Comparison of ENCODE assay signal across 11 cellular contexts in genomic region chr1:201793306-201793925, GRCh38. TPM values are rescaled to one million over a fixed set of nuclear protein-coding genes. Genes with fewer than 3 reads are reported as not detected.
DNase-seq lines count a peak whose midpoint lies in the region; ATAC-seq and TF ChIP-seq lines count a peak whose summit lies in the region.
"Had no signal": no experiment of that assay in that cellular context is flagged by ENCODE, and none has a peak within 500 bp of the region (broad histone marks: within the 10 kb centered on the region; RNA-seq: fewer than 3 reads in every experiment).

No MANE protein-coding gene starts in this region.

- H3K4me2 ChIP-seq in BLaER1 (peak overlapping the region; percentile 90), HCT116 (ENCODE audit: low read length) (no peak overlapping the region)
- H3K4me2 ChIP-seq: GM23338 had no signal

- DNase-seq in HCT116 (ENCODE audit: low read depth, low spot score) (no peak), SK-N-MC (ENCODE audit: low read depth, low spot score) (no peak), glutamatergic neuron (no peak), NCI-H2171 (lab: John Stamatoyannopoulos, UW) (no peak), ovary (no peak)
- DNase-seq in activated CD4-positive, alpha-beta T cell treated with anti-CD3 and anti-CD28 coated beads, Interleukin-2, amount 10 ng/mL, durations not matched to agents 7 days and 5 days: no peak
- DNase-seq in activated T-cell treated with anti-CD3 and anti-CD28 coated beads, Interleukin-2, amount 50 U/mL, for 24 hours: no peak
- DNase-seq: activated gamma-delta T cell had no signal

- TF ChIP-seq POLR2A in HCT116 (IDR thresholded peaks at IDR 0.05; ENCODE audit: borderline replicate concordance, extremely low read depth, insufficient read depth, insufficient read length) (no peak), ovary (IDR thresholded peaks at IDR 0.05) (no peak)

- no peaks in the 10 kb centered on the region for H3K79me2 ChIP-seq in HCT116 (ENCODE audit: insufficient read depth, low read length)

- H4K20me1 ChIP-seq in BLaER1 (no peaks in the 10 kb centered on the region), HCT116 (ENCODE audit: insufficient read depth) (no peaks in the 10 kb centered on the region)

- H3K27me3 ChIP-seq in BLaER1 (no peaks in the 10 kb centered on the region), HCT116 (ENCODE audit: insufficient read depth, low read length) (no peaks in the 10 kb centered on the region), ovary (no peaks in the 10 kb centered on the region)
- H3K27me3 ChIP-seq: testis had no signal

- TF ChIP-seq CTCF in HCT116 (IDR thresholded peaks at IDR 0.05 in 2 of 3, conservative IDR thresholded peaks at IDR 0.05 in 1 of 3; ENCODE audit: borderline replicate concordance in 1 of 3, insufficient read depth in 1 of 3, low read depth in 2 of 3, low read length in 2 of 3): no peak; a peak in 1 of 6 replicates
- peak; percentile 68 for TF ChIP-seq CTCF in glutamatergic neuron (IDR thresholded peaks at IDR 0.05; ENCODE audit: partially characterized antibody, unreplicated experiment)
- TF ChIP-seq CTCF in ovary (IDR thresholded peaks at IDR 0.05): peak in 1 of 3 donors; percentile 12

- H3K4me1 ChIP-seq in BLaER1 (peaks cover 52% of the 10 kb centered on the region), HCT116 (ENCODE audit: control insufficient read depth in 1 of 2, insufficient read depth in 2 of 2, low read length in 2 of 2) (no peaks in the 10 kb centered on the region), ovary (ENCODE audit: insufficient read depth) (peaks cover 11% of the 10 kb centered on the region)

- H3K9me3 Mint-ChIP-seq in glutamatergic neuron (ENCODE audit: unreplicated experiment): peaks cover 16% of the 10 kb centered on the region
- no peaks in the 10 kb centered on the region for H3K9me3 Mint-ChIP-seq in activated CD4-positive, alpha-beta T cell treated with anti-CD3 and anti-CD28 coated beads, Interleukin-2, amount 10 ng/mL, durations not matched to agents 7 days and 5 days
- no peaks in the 10 kb centered on the region for H3K9me3 Mint-ChIP-seq in activated T-cell treated with anti-CD3 and anti-CD28 coated beads, Interleukin-2, amount 50 U/mL, for 24 hours
- H3K9me3 Mint-ChIP-seq: GM23338 had no signal

- H2AFZ ChIP-seq in HCT116 (ENCODE audit: low read depth, low read length, poor library complexity, severe bottlenecking): no peak overlapping the region
- H2AFZ ChIP-seq: GM23338 had no signal

- TF ChIP-seq RAD21 in HCT116 (IDR thresholded peaks at IDR 0.05; ENCODE audit: low read depth): no peak

- peak overlapping the region; percentile 0 for H3K27ac Mint-ChIP-seq in glutamatergic neuron (ENCODE audit: unreplicated experiment)
- no peak overlapping the region for H3K27ac Mint-ChIP-seq in activated CD4-positive, alpha-beta T cell treated with anti-CD3 and anti-CD28 coated beads, Interleukin-2, amount 10 ng/mL, durations not matched to agents 7 days and 5 days
- no peak overlapping the region for H3K27ac Mint-ChIP-seq in activated T-cell treated with anti-CD3 and anti-CD28 coated beads, Interleukin-2, amount 50 U/mL, for 24 hours
- H3K27ac Mint-ChIP-seq: GM23338 had no signal

- H3K9me2 ChIP-seq in HCT116 (ENCODE audit: insufficient read depth): no peaks in the 10 kb centered on the region

- H3K27ac ChIP-seq in BLaER1: no peak overlapping the region
- no peak overlapping the region for H3K27ac ChIP-seq in HCT116 (ENCODE audit: low read depth, low read length)
- peak overlapping the region; percentile 21; the same call in 1 of the 2 replicates for H3K27ac ChIP-seq in SK-N-MC
- no peak overlapping the region for H3K27ac ChIP-seq in ovary
- H3K27ac ChIP-seq: testis had no signal

- H3K4me1 Mint-ChIP-seq in glutamatergic neuron (ENCODE audit: low read depth, unreplicated experiment): peaks cover 14% of the 10 kb centered on the region
- H3K4me1 Mint-ChIP-seq in activated CD4-positive, alpha-beta T cell treated with anti-CD3 and anti-CD28 coated beads, Interleukin-2, amount 10 ng/mL, durations not matched to agents 7 days and 5 days: peaks cover 22% of the 10 kb centered on the region
- no peaks in the 10 kb centered on the region for H3K4me1 Mint-ChIP-seq in activated T-cell treated with anti-CD3 and anti-CD28 coated beads, Interleukin-2, amount 50 U/mL, for 24 hours (ENCODE audit: low read depth)
- H3K4me1 Mint-ChIP-seq: GM23338 had no signal

- no peak for TF ChIP-seq EP300 in ovary (IDR thresholded peaks at IDR 0.05)

- H3K27me3 Mint-ChIP-seq in glutamatergic neuron (ENCODE audit: unreplicated experiment): peaks cover 10% of the 10 kb centered on the region
- H3K27me3 Mint-ChIP-seq in activated CD4-positive, alpha-beta T cell treated with anti-CD3 and anti-CD28 coated beads, Interleukin-2, amount 10 ng/mL, durations not matched to agents 7 days and 5 days: peaks cover 6% of the 10 kb centered on the region
- no peaks in the 10 kb centered on the region for H3K27me3 Mint-ChIP-seq in activated T-cell treated with anti-CD3 and anti-CD28 coated beads, Interleukin-2, amount 50 U/mL, for 24 hours

- CTCF ChIA-PET in HCT116 (lab: Charles Lee): interaction anchor here (0.7 to 10.1 kb wide), 25 partner anchors 9 to 311 kb away, joined by 3 to 297 read pairs (median 5); no protein-coding TSS in a partner anchor
- CTCF ChIA-PET in activated CD4-positive, alpha-beta T cell treated with anti-CD3 and anti-CD28 coated beads, Interleukin-2, amount 10 ng/mL, durations not matched to agents 7 days and 5 days (lab: Charles Lee): interaction anchor here (0.7 to 2.4 kb wide), 8 partner anchors 10 to 233 kb away, joined by 3 to 11 read pairs (median 5); no protein-coding TSS in a partner anchor

- RAD21 ChIA-PET in HCT116 (lab: Charles Lee; ENCODE audit: low non-redundant PET in 1 of 2, low total read pairs in 2 of 2, uncharacterized antibody in 2 of 2, unreplicated experiment in 2 of 2): interaction anchor here (1.0 to 3.2 kb wide), 9 partner anchors 79 to 258 kb away, joined by 3 to 40 read pairs (median 10); no protein-coding TSS in a partner anchor

- peaks cover 87% of the 10 kb centered on the region for H3K36me3 ChIP-seq in BLaER1
- peaks cover 0 to 6% of the 10 kb centered on the region in 2 experiments; a peak in 1 of 4 replicates for H3K36me3 ChIP-seq in HCT116 (ENCODE audit: control insufficient read depth in 1 of 2, insufficient read depth in 2 of 2, low read length in 2 of 2)
- H3K36me3 ChIP-seq in SK-N-MC (ENCODE audit: insufficient read depth, low read length): peaks cover 64% of the 10 kb centered on the region
- no peaks in the 10 kb centered on the region for H3K36me3 ChIP-seq in ovary

- peak; percentile 53 for ATAC-seq in HCT116

- peaks cover 20% of the 10 kb centered on the region for H3K36me3 Mint-ChIP-seq in glutamatergic neuron (ENCODE audit: unreplicated experiment)
- H3K36me3 Mint-ChIP-seq in activated CD4-positive, alpha-beta T cell treated with anti-CD3 and anti-CD28 coated beads, Interleukin-2, amount 10 ng/mL, durations not matched to agents 7 days and 5 days (ENCODE audit: low read depth): no peaks in the 10 kb centered on the region
- H3K36me3 Mint-ChIP-seq in activated T-cell treated with anti-CD3 and anti-CD28 coated beads, Interleukin-2, amount 50 U/mL, for 24 hours (ENCODE audit: low read depth): no peaks in the 10 kb centered on the region

- H3K9ac ChIP-seq in BLaER1 (no peak overlapping the region), HCT116 (ENCODE audit: low read length) (no peak overlapping the region), SK-N-MC (ENCODE audit: insufficient read length) (no peak overlapping the region)

- no peak overlapping the region for H3K4me3 Mint-ChIP-seq in glutamatergic neuron (ENCODE audit: unreplicated experiment)
- no peak overlapping the region for H3K4me3 Mint-ChIP-seq in activated CD4-positive, alpha-beta T cell treated with anti-CD3 and anti-CD28 coated beads, Interleukin-2, amount 10 ng/mL, durations not matched to agents 7 days and 5 days
- H3K4me3 Mint-ChIP-seq in activated T-cell treated with anti-CD3 and anti-CD28 coated beads, Interleukin-2, amount 50 U/mL, for 24 hours: no peak overlapping the region
- H3K4me3 Mint-ChIP-seq: GM23338 had no signal

- H3K9me3 ChIP-seq in BLaER1 (no peaks in the 10 kb centered on the region), HCT116 (ENCODE audit: control insufficient read depth in 1 of 2, insufficient read depth in 1 of 2, low read depth in 1 of 2, low read length in 2 of 2) (no peaks in the 10 kb centered on the region), SK-N-MC (ENCODE audit: low read depth, low read length) (no peaks in the 10 kb centered on the region), ovary (no peaks in the 10 kb centered on the region)
- H3K9me3 ChIP-seq: testis had no signal

- WGBS in ovary, 3 donors: 71 to 74% (median 72%) methylated on average over 11 of the region's 11 CpGs

- intact Hi-C loops in HCT116 (cut with micrococcal nuclease): loop anchor here (1.0 kb wide), 3 partner anchors 84 to 263 kb away; no protein-coding TSS in a partner anchor
- intact Hi-C loops in ovary (cut with DNase I): loop anchor here in 3 of 4 donors (1.0 to 10.0 kb wide), 8 partner anchors 84 to 259 kb away; partner anchors contain the start of gene NAV1 (in 2 of the 3)

- H3K4me3 ChIP-seq in BLaER1: no peak overlapping the region
- H3K4me3 ChIP-seq in HCT116 (replicated peaks in 1 of 2; ENCODE audit: low read depth in 1 of 2, low read length in 2 of 2): no peak overlapping the region
- no peak overlapping the region for H3K4me3 ChIP-seq in SK-N-MC
- no peak overlapping the region for H3K4me3 ChIP-seq in ovary
- H3K4me3 ChIP-seq: GM23338, testis had no signal

- BruUV-seq in HCT116 (replicated peaks; lab: Mats Ljungman, UMichigan): no TSS peak

- POLR2A ChIA-PET in HCT116 (lab: Charles Lee): interaction anchor here (0.7 to 1.2 kb wide), 4 partner anchors 54 to 107 kb away, joined by 3 to 11 read pairs (median 7); no protein-coding TSS in a partner anchor
- POLR2A ChIA-PET in activated CD4-positive, alpha-beta T cell treated with anti-CD3 and anti-CD28 coated beads, Interleukin-2, amount 10 ng/mL, durations not matched to agents 7 days and 5 days (lab: Charles Lee): no interaction called here

TF ChIP-seq in HCT116, 20 proteins besides CTCF, POLR2A, EP300 and RAD21 (continues in another document):
- TF ChIP-seq SIN3A (IDR thresholded peaks at IDR 0.05; ENCODE audit: low read depth) (no peak), CBX3 (IDR thresholded peaks at IDR 0.05; ENCODE audit: low read depth) (no peak)

RNA-seq across cellular contexts. Expression of gene IPO9, which starts 35.5 kb away (rescaled TPM):
- 80.6 TPM for total RNA-seq in HCT116 (2021; ENCODE audit: unreplicated experiment)
- polyA plus RNA-seq in HCT116 (2012): 34.4 and 44.0 TPM in 2 replicates
- 97.8 TPM for total RNA-seq in glutamatergic neuron (ENCODE audit: unreplicated experiment)
- 10 to 100 TPM; 47.9 to 52.4 TPM for total RNA-seq in activated CD4-positive, alpha-beta T cell treated with anti-CD3 and anti-CD28 coated beads, Interleukin-2, amount 10 ng/mL, durations not matched to agents 7 days and 5 days
- 10 to 100 TPM; 12.9 to 43.8 (median 40.7) TPM for total RNA-seq in ovary
- polyA plus RNA-seq in ovary: 10 to 100 TPM; 15.7 to 34.3 TPM
